In genomic region chr21:42514883-42515228, GRCh38 we compare ENCODE assay signal across 8 cellular contexts. TPM values are rescaled to one million over a fixed set of nuclear protein-coding genes. Genes with fewer than 3 reads are reported as not detected.
DNase-seq lines count a peak whose midpoint lies in the region; ATAC-seq and TF ChIP-seq lines count a peak whose summit lies in the region.

No MANE protein-coding gene starts in this region.

- H3K4me3 Mint-ChIP-seq in CD4-positive, alpha-beta memory T cell, result peak overlapping the region; percentile 81 to 92 (median 90)
- H3K4me3 Mint-ChIP-seq in effector memory CD8-positive, alpha-beta T cell, result peak overlapping the region; percentile 85 to 88

- no peaks in the 10 kb centered on the region for H3K9me3 ChIP-seq in CD4-positive, alpha-beta memory T cell (ENCODE audit: control insufficient read depth in 1 of 2, low read length in 2 of 2)
- H3K9me3 ChIP-seq in MM.1S (replicated peaks; ENCODE audit: insufficient read depth, low read length) (no peaks in the 10 kb centered on the region), neural cell (ENCODE audit: low read length) (no peaks in the 10 kb centered on the region)

- peaks cover 29% of the 10 kb centered on the region for H3K4me1 ChIP-seq in CD4-positive, alpha-beta memory T cell (ENCODE audit: insufficient read depth, low read length)
- no peaks in the 10 kb centered on the region for H3K4me1 ChIP-seq in MM.1S (ENCODE audit: low read length)

- H3K36me3 ChIP-seq in CD4-positive, alpha-beta memory T cell (ENCODE audit: insufficient read depth, low read length), result peaks cover 13% of the 10 kb centered on the region
- H3K36me3 ChIP-seq in MM.1S (replicated peaks; ENCODE audit: insufficient read depth, low read length) (no peaks in the 10 kb centered on the region), neural cell (ENCODE audit: insufficient read depth, low read length) (peaks cover 7% of the 10 kb centered on the region)

- no peaks in the 10 kb centered on the region for H3K27me3 Mint-ChIP-seq in CD4-positive, alpha-beta memory T cell
- H3K27me3 Mint-ChIP-seq in effector memory CD8-positive, alpha-beta T cell, result no peaks in the 10 kb centered on the region

- no peak for ATAC-seq in effector memory CD8-positive, alpha-beta T cell (replicated peaks)
- ATAC-seq in HG03280 (IDR thresholded peaks at IDR 0.05; ENCODE audit: unreplicated experiment), result no peak
- no peak for ATAC-seq in HG02763 (IDR thresholded peaks at IDR 0.05; ENCODE audit: unreplicated experiment)
- no peak for ATAC-seq in GM18907 (IDR thresholded peaks at IDR 0.05; ENCODE audit: unreplicated experiment)

- intact Hi-C loops in CD4-positive, alpha-beta memory T cell (cut with micrococcal nuclease), result loop anchor here (1.0 kb wide), 1 partner anchor 12 kb away; no protein-coding TSS in a partner anchor

- TF ChIP-seq CTCF in MM.1S (IDR thresholded peaks at IDR 0.05; ENCODE audit: low read length) (no peak), neural cell (IDR thresholded peaks at IDR 0.05; ENCODE audit: poor library complexity, severe bottlenecking) (no peak)

- no peak for DNase-seq in CD4-positive, alpha-beta memory T cell
- DNase-seq in MM.1S (no peak), SHP77 (lab: John Stamatoyannopoulos, UW) (no peak)
- no peak for DNase-seq in effector memory CD8-positive, alpha-beta T cell

- H3K9ac ChIP-seq in MM.1S (ENCODE audit: low read length) (no peak overlapping the region), neural cell (ENCODE audit: low read length) (peak overlapping the region; percentile 92)

- peak overlapping the region; percentile 65 for H3K27ac ChIP-seq in CD4-positive, alpha-beta memory T cell (ENCODE audit: low read depth, low read length)
- H3K27ac ChIP-seq in MM.1S (ENCODE audit: low read length) (no peak overlapping the region), neural cell (ENCODE audit: low read length) (peak overlapping the region; percentile 59)

- no peaks in the 10 kb centered on the region for H4K20me1 ChIP-seq in MM.1S (ENCODE audit: insufficient read depth, low read length)
- H4K20me1 ChIP-seq in neural cell (ENCODE audit: insufficient read depth), result no peaks in the 10 kb centered on the region

- peaks cover 19 to 53% (median 33%) of the 10 kb centered on the region in 4 donors for H3K4me1 Mint-ChIP-seq in CD4-positive, alpha-beta memory T cell
- H3K4me1 Mint-ChIP-seq in effector memory CD8-positive, alpha-beta T cell (ENCODE audit: low read depth in 2 of 2), result peaks cover 28 to 39% of the 10 kb centered on the region in 2 donors

- CTCF ChIA-PET in CD4-positive, alpha-beta memory T cell (lab: Charles Lee; ENCODE audit: partially characterized antibody), result interaction anchor here (1.2 kb wide), 1 partner anchor 110 kb away, joined by 3 read pairs; the partner anchor contains the start of gene UBASH3A

- H3F3A ChIP-seq in MM.1S (ENCODE audit: insufficient read depth, low read length) (no peaks in the 10 kb centered on the region), neural cell (ENCODE audit: insufficient read depth, low read length, poor library complexity, severe bottlenecking) (no peaks in the 10 kb centered on the region)

- H3K36me3 Mint-ChIP-seq in CD4-positive, alpha-beta memory T cell, result peaks cover 29 to 33% of the 10 kb centered on the region in 2 donors
- H3K36me3 Mint-ChIP-seq in effector memory CD8-positive, alpha-beta T cell (ENCODE audit: insufficient read depth), result peaks cover 42% of the 10 kb centered on the region

- H3K9me3 Mint-ChIP-seq in CD4-positive, alpha-beta memory T cell, result no peaks in the 10 kb centered on the region
- H3K9me3 Mint-ChIP-seq in effector memory CD8-positive, alpha-beta T cell, result no peaks in the 10 kb centered on the region

- H2AFZ ChIP-seq in MM.1S (ENCODE audit: low read length), result no peak overlapping the region
- H2AFZ ChIP-seq in neural cell (ENCODE audit: low read depth, low read length), result no peak overlapping the region

- POLR2A ChIA-PET in CD4-positive, alpha-beta memory T cell (lab: Charles Lee; ENCODE audit: partially characterized antibody), result interaction anchor here (0.6 to 2.9 kb wide), 7 partner anchors 9 to 319 kb away, joined by 3 to 42 read pairs (median 5); partner anchors contain the start of genes RSPH1 and UBASH3A

- H3K79me2 ChIP-seq in MM.1S (ENCODE audit: low read length), result no peaks in the 10 kb centered on the region
- H3K79me2 ChIP-seq in neural cell (replicated peaks; ENCODE audit: insufficient read depth, low read length), result peaks cover 41% of the 10 kb centered on the region

- peak overlapping the region; percentile 95; the same call in 1 of the 2 replicates for H3K4me2 ChIP-seq in MM.1S (ENCODE audit: low read depth, low read length)
- peak overlapping the region; percentile 98 for H3K4me2 ChIP-seq in neural cell (ENCODE audit: low read length)

- H3K4me3 ChIP-seq in CD4-positive, alpha-beta memory T cell (ENCODE audit: low read length in 2 of 2), result peak overlapping the region; percentile 57 to 79
- no peak overlapping the region for H3K4me3 ChIP-seq in MM.1S (ENCODE audit: low read length)
- peak overlapping the region; percentile 97 for H3K4me3 ChIP-seq in neural cell (ENCODE audit: low read length)

- H3K27ac Mint-ChIP-seq in CD4-positive, alpha-beta memory T cell, result peak overlapping the region; percentile 78 to 94 (median 87)
- H3K27ac Mint-ChIP-seq in effector memory CD8-positive, alpha-beta T cell, result peak overlapping the region; percentile 74 to 87

- no peak for TF ChIP-seq EP300 in neural cell (conservative IDR thresholded peaks at IDR 0.05; ENCODE audit: poor library complexity, severe bottlenecking)

- H3K27me3 ChIP-seq in CD4-positive, alpha-beta memory T cell (ENCODE audit: insufficient read depth, low read length), result no peaks in the 10 kb centered on the region
- H3K27me3 ChIP-seq in MM.1S (replicated peaks; ENCODE audit: insufficient read depth, low read length), result peaks cover 87% of the 10 kb centered on the region
- no peaks in the 10 kb centered on the region for H3K27me3 ChIP-seq in neural cell (ENCODE audit: insufficient read depth, low read depth, low read length)

- no peak for TF ChIP-seq RAD21 in neural cell (conservative IDR thresholded peaks at IDR 0.05)

- H3K9me2 ChIP-seq in MM.1S (replicated peaks; ENCODE audit: insufficient read depth, low read length), result no peaks in the 10 kb centered on the region
- no peaks in the 10 kb centered on the region for H3K9me2 ChIP-seq in neural cell (ENCODE audit: insufficient read depth, low read length)

TF ChIP-seq in neural cell, 6 proteins besides CTCF, POLR2A, EP300 and RAD21:
- TF ChIP-seq TAF1 (IDR thresholded peaks at IDR 0.05; ENCODE audit: low read depth) (no peak), SMC3 (conservative IDR thresholded peaks at IDR 0.05; ENCODE audit: poor library complexity) (no peak), MXI1 (conservative IDR thresholded peaks at IDR 0.05; ENCODE audit: poor library complexity, severe bottlenecking) (no peak), EZH2 (IDR thresholded peaks at IDR 0.05; ENCODE audit: borderline replicate concordance, insufficient read depth, low read length, poor library complexity, severe bottlenecking) (no peak), POLR2AphosphoS5 (IDR thresholded peaks at IDR 0.05) (no peak)
- TF ChIP-seq, protein P1, sequence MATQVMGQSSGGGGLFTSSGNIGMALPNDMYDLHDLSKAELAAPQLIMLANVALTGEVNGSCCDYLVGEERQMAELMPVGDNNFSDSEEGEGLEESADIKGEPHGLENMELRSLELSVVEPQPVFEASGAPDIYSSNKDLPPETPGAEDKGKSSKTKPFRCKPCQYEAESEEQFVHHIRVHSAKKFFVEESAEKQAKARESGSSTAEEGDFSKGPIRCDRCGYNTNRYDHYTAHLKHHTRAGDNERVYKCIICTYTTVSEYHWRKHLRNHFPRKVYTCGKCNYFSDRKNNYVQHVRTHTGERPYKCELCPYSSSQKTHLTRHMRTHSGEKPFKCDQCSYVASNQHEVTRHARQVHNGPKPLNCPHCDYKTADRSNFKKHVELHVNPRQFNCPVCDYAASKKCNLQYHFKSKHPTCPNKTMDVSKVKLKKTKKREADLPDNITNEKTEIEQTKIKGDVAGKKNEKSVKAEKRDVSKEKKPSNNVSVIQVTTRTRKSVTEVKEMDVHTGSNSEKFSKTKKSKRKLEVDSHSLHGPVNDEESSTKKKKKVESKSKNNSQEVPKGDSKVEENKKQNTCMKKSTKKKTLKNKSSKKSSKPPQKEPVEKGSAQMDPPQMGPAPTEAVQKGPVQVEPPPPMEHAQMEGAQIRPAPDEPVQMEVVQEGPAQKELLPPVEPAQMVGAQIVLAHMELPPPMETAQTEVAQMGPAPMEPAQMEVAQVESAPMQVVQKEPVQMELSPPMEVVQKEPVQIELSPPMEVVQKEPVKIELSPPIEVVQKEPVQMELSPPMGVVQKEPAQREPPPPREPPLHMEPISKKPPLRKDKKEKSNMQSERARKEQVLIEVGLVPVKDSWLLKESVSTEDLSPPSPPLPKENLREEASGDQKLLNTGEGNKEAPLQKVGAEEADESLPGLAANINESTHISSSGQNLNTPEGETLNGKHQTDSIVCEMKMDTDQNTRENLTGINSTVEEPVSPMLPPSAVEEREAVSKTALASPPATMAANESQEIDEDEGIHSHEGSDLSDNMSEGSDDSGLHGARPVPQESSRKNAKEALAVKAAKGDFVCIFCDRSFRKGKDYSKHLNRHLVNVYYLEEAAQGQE (IDR thresholded peaks at IDR 0.05; ENCODE audit: borderline replicate concordance), result no peak

RNA-seq across cellular contexts. Expression of gene SLC37A1, which starts 1.2 kb away (rescaled TPM):
- 10 to 100 TPM; 18.1 to 18.5 TPM for total RNA-seq in CD4-positive, alpha-beta memory T cell
- 1 to 10 TPM; 4.7 to 7.0 TPM for polyA plus RNA-seq in CD4-positive, alpha-beta memory T cell
- polyA plus RNA-seq in neural cell, result 60.7 and 64.4 TPM in 2 replicates
- 67.8 and 75.7 TPM in 2 replicates for polyA minus RNA-seq in neural cell

RNA-seq across cellular contexts. Expression of gene RSPH1, which starts 18.8 kb away (rescaled TPM):
- total RNA-seq in CD4-positive, alpha-beta memory T cell, result not detected
- polyA plus RNA-seq in CD4-positive, alpha-beta memory T cell, result not detected
- polyA plus RNA-seq in neural cell, result 0.58 and 1.3 TPM in 2 replicates
- 0.58 and 0.73 TPM in 2 replicates for polyA minus RNA-seq in neural cell
